16 cellular contexts compared by ENCODE assay signal in genomic region chr19:18651300-18651699, GRCh38. TPM values are rescaled to one million over a fixed set of nuclear protein-coding genes. Genes with fewer than 3 reads are reported as not detected.
DNase-seq lines count a peak whose midpoint lies in the region; ATAC-seq, FAIRE-seq and TF ChIP-seq lines count a peak whose summit lies in the region.
"Had no signal": no experiment of that assay in that cellular context is flagged by ENCODE, and none has a peak within 500 bp of the region (broad histone marks: within the 10 kb centered on the region; RNA-seq: fewer than 3 reads in every experiment).

No MANE protein-coding gene starts in this region.

- H3K9me3 ChIP-seq in GM23248 (ENCODE audit: low read depth) (no peaks in the 10 kb centered on the region), lower lobe of right lung (no peaks in the 10 kb centered on the region), smooth muscle cell (replicated peaks; ENCODE audit: low read depth) (no peaks in the 10 kb centered on the region)

- H3K4me3 Mint-ChIP-seq in activated naive CD8-positive, alpha-beta T cell treated with anti-CD3 and anti-CD28 coated beads, Interleukin-2, amount 50 U/mL, for 24 hours: no peak overlapping the region
- H3K4me3 Mint-ChIP-seq: activated CD8-positive, alpha-beta T cell treated with anti-CD3 and anti-CD28 coated beads for 36 hours had no signal

- no peak overlapping the region for H2AFZ ChIP-seq in GM23248
- H2AFZ ChIP-seq in smooth muscle cell (ENCODE audit: low read depth): no peak overlapping the region
- H2AFZ ChIP-seq: parathyroid adenoma had no signal

- no peaks in the 10 kb centered on the region for H3K9me3 Mint-ChIP-seq in activated naive CD8-positive, alpha-beta T cell treated with anti-CD3 and anti-CD28 coated beads, Interleukin-2, amount 50 U/mL, for 24 hours
- H3K9me3 Mint-ChIP-seq: activated CD8-positive, alpha-beta T cell treated with anti-CD3 and anti-CD28 coated beads for 36 hours had no signal

- H3K27ac Mint-ChIP-seq in activated naive CD8-positive, alpha-beta T cell treated with anti-CD3 and anti-CD28 coated beads, Interleukin-2, amount 50 U/mL, for 24 hours: no peak overlapping the region
- H3K27ac Mint-ChIP-seq: activated CD8-positive, alpha-beta T cell treated with anti-CD3 and anti-CD28 coated beads for 36 hours had no signal

- peak; percentile 47 for FAIRE-seq in bronchial epithelial cell (lab: Jason Lieb, UNC)
- FAIRE-seq: D721Med, frontal cortex had no signal

- peaks cover 8% of the 10 kb centered on the region; the same call in 1 of the 2 replicates for H3F3A ChIP-seq in GM23248 (ENCODE audit: insufficient read depth)
- peaks cover 23% of the 10 kb centered on the region for H3F3A ChIP-seq in smooth muscle cell (ENCODE audit: low read depth)

- H3K9ac ChIP-seq in GM23248 (peak overlapping the region; percentile 78; the same call in 1 of the 2 replicates), smooth muscle cell (ENCODE audit: low read depth) (peak overlapping the region; percentile 79)
- H3K9ac ChIP-seq: parathyroid adenoma had no signal

- H3K27ac ChIP-seq in GM23248: peak overlapping the region; percentile 87
- peak overlapping the region; percentile 80 for H3K27ac ChIP-seq in lower lobe of right lung
- peak overlapping the region; percentile 95 for H3K27ac ChIP-seq in smooth muscle cell (ENCODE audit: low read depth)

- no peak for TF ChIP-seq CTCF in bronchial epithelial cell (IDR thresholded peaks at IDR 0.05; ENCODE audit: insufficient read depth, low read length, severe bottlenecking)
- no peak for TF ChIP-seq CTCF in lower lobe of right lung (IDR thresholded peaks at IDR 0.05)
- no peak for TF ChIP-seq CTCF in smooth muscle cell (IDR thresholded peaks at IDR 0.05; ENCODE audit: borderline replicate concordance, insufficient read depth, poor library complexity, severe bottlenecking)

- H3K36me3 ChIP-seq in GM23248 (ENCODE audit: low read depth): no peaks in the 10 kb centered on the region
- H3K36me3 ChIP-seq in bronchial epithelial cell (ENCODE audit: control insufficient read depth, insufficient read depth, low read length): no peaks in the 10 kb centered on the region
- H3K36me3 ChIP-seq in lower lobe of right lung: no peaks in the 10 kb centered on the region
- H3K36me3 ChIP-seq in smooth muscle cell (ENCODE audit: low read depth): no peaks in the 10 kb centered on the region

- WGBS in GM23248 (ENCODE audit: low coverage in 1 of 2, low lambda C conversion rate in 2 of 2, missing lambda C conversion rate in 2 of 2), 2 experiments: 100% methylated on average over 1 of the region's 1 CpG
- WGBS in smooth muscle cell (ENCODE audit: low lambda C conversion rate): 100% methylated on average over 1 of the region's 1 CpG

- DNase-seq in GM23248 (no peak), bronchial epithelial cell (ENCODE audit: low read depth) (no peak), lower lobe of right lung (no peak), smooth muscle cell (lab: John Stamatoyannopoulos, UW; ENCODE audit: unreplicated experiment) (no peak), RPMI8226 (no peak)
- no peak for DNase-seq in activated naive CD8-positive, alpha-beta T cell treated with anti-CD3 and anti-CD28 coated beads, Interleukin-2, amount 50 U/mL, for 24 hours
- no peak for DNase-seq in stimulated activated CD4-positive, alpha-beta T cell treated with anti-CD3 and anti-CD28 coated beads, Interleukin-4, amount 100 ng/mL, for 24 hours
- DNase-seq: activated CD8-positive, alpha-beta T cell treated with anti-CD3 and anti-CD28 coated beads for 36 hours; effector CD4-positive, alpha-beta T cell; NCI-H187; NCI-H510A had no signal

- peaks cover 17% of the 10 kb centered on the region for H3K4me1 Mint-ChIP-seq in activated naive CD8-positive, alpha-beta T cell treated with anti-CD3 and anti-CD28 coated beads, Interleukin-2, amount 50 U/mL, for 24 hours

- no peaks in the 10 kb centered on the region for H3K36me3 Mint-ChIP-seq in activated naive CD8-positive, alpha-beta T cell treated with anti-CD3 and anti-CD28 coated beads, Interleukin-2, amount 50 U/mL, for 24 hours (ENCODE audit: low read depth)

- H3K4me3 ChIP-seq in GM23248 (no peak overlapping the region), bronchial epithelial cell (ENCODE audit: low read depth, low read length) (no peak overlapping the region), lower lobe of right lung (no peak overlapping the region), smooth muscle cell (no peak overlapping the region)

- H3K9me2 ChIP-seq in GM23248 (ENCODE audit: insufficient read depth): no peaks in the 10 kb centered on the region

- H3K27me3 ChIP-seq in GM23248 (replicated peaks; ENCODE audit: insufficient read depth): no peaks in the 10 kb centered on the region
- no peaks in the 10 kb centered on the region for H3K27me3 ChIP-seq in bronchial epithelial cell (ENCODE audit: control insufficient read depth, insufficient read depth, low read length)
- H3K27me3 ChIP-seq in lower lobe of right lung (ENCODE audit: low read depth): no peaks in the 10 kb centered on the region
- H3K27me3 ChIP-seq in smooth muscle cell (ENCODE audit: low read depth): no peaks in the 10 kb centered on the region

- H4K20me1 ChIP-seq in GM23248 (ENCODE audit: insufficient read depth): no peaks in the 10 kb centered on the region
- H4K20me1 ChIP-seq in smooth muscle cell (ENCODE audit: low read depth): peaks cover 7% of the 10 kb centered on the region

- no peak overlapping the region for H3K4me2 ChIP-seq in GM23248 (ENCODE audit: unreplicated experiment)
- H3K4me2 ChIP-seq in smooth muscle cell: peak overlapping the region; percentile 80

- H3K27me3 Mint-ChIP-seq in activated naive CD8-positive, alpha-beta T cell treated with anti-CD3 and anti-CD28 coated beads, Interleukin-2, amount 50 U/mL, for 24 hours: no peaks in the 10 kb centered on the region
- H3K27me3 Mint-ChIP-seq: activated CD8-positive, alpha-beta T cell treated with anti-CD3 and anti-CD28 coated beads for 36 hours had no signal

- intact Hi-C loops in lower lobe of right lung (cut with DNase I): no loop called here

- H3K79me2 ChIP-seq in GM23248 (ENCODE audit: insufficient read depth): no peaks in the 10 kb centered on the region
- peaks cover 11% of the 10 kb centered on the region for H3K79me2 ChIP-seq in smooth muscle cell (ENCODE audit: low read depth)

- H3K4me1 ChIP-seq in GM23248 (ENCODE audit: insufficient read depth) (peaks cover 22% of the 10 kb centered on the region), lower lobe of right lung (peaks cover 40% of the 10 kb centered on the region), smooth muscle cell (ENCODE audit: low read depth) (peaks cover 22% of the 10 kb centered on the region)
- H3K4me1 ChIP-seq: parathyroid adenoma had no signal

- no peak for ATAC-seq in lower lobe of right lung
- no peak for ATAC-seq in activated naive CD8-positive, alpha-beta T cell treated with anti-CD3 and anti-CD28 coated beads, Interleukin-2, amount 50 U/mL, for 24 hours
- ATAC-seq in GM19397 (IDR thresholded peaks at IDR 0.05; ENCODE audit: unreplicated experiment): no peak
- ATAC-seq: activated CD8-positive, alpha-beta T cell treated with anti-CD3 and anti-CD28 coated beads for 36 hours had no signal

- in situ Hi-C loops in GM23248 (cut with MboI): no loop called here

RNA-seq across cellular contexts. Expression of gene KLHL26, which starts 14.5 kb away (rescaled TPM):
- total RNA-seq in GM23248 (2014; rRNA removed; shearing (Covaris generic)): 5.7 and 6.4 TPM in 2 replicates
- polyA plus RNA-seq in GM23248 (2016; fragmentation: Nextera tagmentation; extraction: Ambion mirVana) (2.8 and 2.9 TPM in 2 replicates), smooth muscle cell (7.6 and 8.7 TPM in 2 replicates)
- total RNA-seq in bronchial epithelial cell (3.2 and 4.9 TPM in 2 replicates), lower lobe of right lung (14.5 TPM), smooth muscle cell (3.9 and 5.6 TPM in 2 replicates)

RNA-seq across cellular contexts. Expression of gene CRTC1, which starts 32.2 kb away (rescaled TPM):
- 1.2 and 1.4 TPM in 2 replicates for total RNA-seq in GM23248 (2014; rRNA removed; shearing (Covaris generic))
- polyA plus RNA-seq in GM23248 (2016; fragmentation: Nextera tagmentation; extraction: Ambion mirVana) (4.0 and 5.1 TPM in 2 replicates), smooth muscle cell (3.1 and 3.5 TPM in 2 replicates)
- total RNA-seq in bronchial epithelial cell (0.79 and 1.3 TPM in 2 replicates), lower lobe of right lung (16.2 TPM), smooth muscle cell (1.0 and 1.6 TPM in 2 replicates)

RNA-seq across cellular contexts. Expression of gene TMEM59L, which starts 38.6 kb away (rescaled TPM):
- total RNA-seq in GM23248 (2014; rRNA removed; shearing (Covaris generic)): 0.13 and 0.97 TPM in 2 replicates
- polyA plus RNA-seq in GM23248 (2016; fragmentation: Nextera tagmentation; extraction: Ambion mirVana): 2.1 and 3.4 TPM in 2 replicates
- total RNA-seq in bronchial epithelial cell: 0.13 and 0.79 TPM in 2 replicates
- 1.1 TPM for total RNA-seq in lower lobe of right lung
- total RNA-seq in smooth muscle cell: 4.4 and 5.0 TPM in 2 replicates
- 31.7 and 42.0 TPM in 2 replicates for polyA plus RNA-seq in smooth muscle cell
- total RNA-seq: activated CD8-positive, alpha-beta T cell treated with anti-CD3 and anti-CD28 coated beads for 36 hours; mononuclear cell had no signal

RNA-seq across cellular contexts. Expression of gene CRLF1, which starts 44.7 kb away (rescaled TPM):
- total RNA-seq in GM23248 (2014; rRNA removed; shearing (Covaris generic)): 40.0 and 59.2 TPM in 2 replicates
- polyA plus RNA-seq in GM23248 (2016; fragmentation: Nextera tagmentation; extraction: Ambion mirVana) (8.6 and 9.9 TPM in 2 replicates), smooth muscle cell (715 and 1,048 TPM in 2 replicates)
- total RNA-seq in bronchial epithelial cell (0.26 and 0.64 TPM in 2 replicates), lower lobe of right lung (19.9 TPM), smooth muscle cell (196 and 221 TPM in 2 replicates)
- total RNA-seq: activated CD8-positive, alpha-beta T cell treated with anti-CD3 and anti-CD28 coated beads for 36 hours had no signal
